27 cellular contexts compared by ENCODE assay signal in the genomic region with DNA sequence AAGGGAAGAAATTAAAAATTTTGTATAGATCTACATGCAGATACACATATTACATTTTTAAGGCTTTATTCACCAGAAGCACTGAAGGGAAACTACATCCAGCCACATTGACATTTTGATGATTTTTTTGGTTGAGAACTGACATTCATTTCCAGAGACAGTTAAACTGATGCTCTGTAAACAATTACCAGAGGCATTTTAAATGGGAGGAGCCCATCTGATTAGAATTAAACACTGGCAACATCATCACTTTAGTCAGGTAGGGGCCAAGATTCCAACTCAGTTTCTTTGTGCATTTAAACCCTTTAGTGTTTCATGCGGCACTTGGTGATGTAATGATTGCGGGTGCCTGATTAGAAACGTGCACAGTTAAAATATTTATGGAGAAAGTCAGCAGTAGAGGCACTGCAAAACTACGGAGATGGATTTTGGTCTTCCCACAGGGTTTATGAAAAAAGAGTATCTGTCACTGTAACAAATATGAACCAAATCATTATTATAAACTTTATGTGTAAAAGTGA. TPM values are rescaled to one million over a fixed set of nuclear protein-coding genes. Genes with fewer than 3 reads are reported as not detected.
A peak's percentile ranks its signal among the peaks of the same experiment; 100 is the strongest.
DNase-seq lines count a peak whose midpoint lies in the region; FAIRE-seq and TF ChIP-seq lines count a peak whose summit lies in the region.
"Had no signal": no experiment of that assay in that cellular context is flagged by ENCODE, and none has a peak within 500 bp of the region (broad histone marks: within the 10 kb centered on the region; RNA-seq: fewer than 3 reads in every experiment).

No MANE protein-coding gene starts in this region.

- no peaks in the 10 kb centered on the region for H4K20me1 ChIP-seq in SK-N-SH (ENCODE audit: insufficient read depth)

- H3K9me2 ChIP-seq in SK-N-SH = peaks cover 5% of the 10 kb centered on the region; the same call in 1 of the 2 replicates

- H3K4me3 ChIP-seq in AG09309 (ENCODE audit: control insufficient read depth, low read depth, low read length) = no peak overlapping the region
- no peak overlapping the region for H3K4me3 ChIP-seq in SK-N-SH (ENCODE audit: low read depth in 2 of 2, low read length in 1 of 2)
- no peak overlapping the region for H3K4me3 ChIP-seq in kidney (ENCODE audit: low read length in 2 of 2)
- H3K4me3 ChIP-seq: ascending aorta, gastroesophageal sphincter, hepatocyte, Peyer's patch, SJSA1, transverse colon had no signal

- no peak for TF ChIP-seq RAD21 in SK-N-SH (IDR thresholded peaks at IDR 0.05; ENCODE audit: low read length)

- WGBS in SK-N-SH (ENCODE audit: low lambda C conversion rate) = 10% methylated on average over 4 of the region's 4 CpGs

- H3K79me2 ChIP-seq in SK-N-SH (ENCODE audit: insufficient read depth) = no peaks in the 10 kb centered on the region
- H3K79me2 ChIP-seq: hepatocyte had no signal

- H3K9me3 ChIP-seq in SK-N-SH = no peaks in the 10 kb centered on the region
- no peaks in the 10 kb centered on the region for H3K9me3 ChIP-seq in kidney (ENCODE audit: control insufficient read depth in 1 of 2, low read length in 2 of 2)
- H3K9me3 ChIP-seq: ascending aorta, gastroesophageal sphincter, Peyer's patch, SJSA1, transverse colon had no signal

- intact Hi-C loops in kidney (cut with DNase I) = no loop called here

- TF ChIP-seq EP300 in SK-N-SH (IDR thresholded peaks at IDR 0.05; ENCODE audit: borderline replicate concordance in 1 of 2, low read depth in 1 of 2, low read length in 1 of 2) = no peak; a peak in 1 of 4 replicates

- no peak for TF ChIP-seq CTCF in AG09309 (IDR thresholded peaks at IDR 0.05; ENCODE audit: control insufficient read depth, insufficient read depth, low read depth, low read length, missing control alignments)
- no peak for TF ChIP-seq CTCF in SK-N-SH (IDR thresholded peaks at IDR 0.05)
- TF ChIP-seq CTCF in kidney (IDR thresholded peaks at IDR 0.05; ENCODE audit: borderline replicate concordance, extremely low read depth, insufficient read depth) = no peak

- CTCF ChIA-PET in SK-N-SH (lab: Yijun Ruan, JAX) = interaction anchor here (1.5 kb wide), 1 partner anchor 37 kb away, joined by 3 read pairs; no protein-coding TSS in a partner anchor

- H3K4me2 ChIP-seq in SK-N-SH = no peak overlapping the region
- H3K4me2 ChIP-seq: hepatocyte had no signal

- H3K36me3 ChIP-seq in SK-N-SH (replicated peaks in 1 of 2; ENCODE audit: control insufficient read depth in 1 of 2, insufficient read depth in 2 of 2, low read length in 1 of 2) (no peaks in the 10 kb centered on the region), kidney (ENCODE audit: control insufficient read depth in 1 of 2, insufficient read depth in 2 of 2, low read length in 2 of 2) (no peaks in the 10 kb centered on the region)
- H3K36me3 ChIP-seq: ascending aorta, gastroesophageal sphincter, Peyer's patch, SJSA1, transverse colon had no signal

- H3F3A ChIP-seq in SK-N-SH (replicated peaks; ENCODE audit: insufficient read depth) = peaks cover 14% of the 10 kb centered on the region

- no peaks in the 10 kb centered on the region for H3K4me1 ChIP-seq in SK-N-SH (ENCODE audit: control insufficient read depth in 1 of 2, insufficient read depth in 2 of 2, low read depth in 1 of 2, low read length in 1 of 2)
- no peaks in the 10 kb centered on the region for H3K4me1 ChIP-seq in kidney (ENCODE audit: control insufficient read depth in 1 of 2, insufficient read depth in 1 of 2, low read depth in 1 of 2, low read length in 2 of 2)
- H3K4me1 ChIP-seq: ascending aorta, gastroesophageal sphincter, Peyer's patch, SJSA1, transverse colon had no signal

- no peaks in the 10 kb centered on the region for H3K27me3 ChIP-seq in SK-N-SH (ENCODE audit: insufficient read depth)
- H3K27me3 ChIP-seq: ascending aorta, gastroesophageal sphincter, hepatocyte, Peyer's patch, SJSA1, transverse colon had no signal

- H3K9ac ChIP-seq in SK-N-SH (no peak overlapping the region), kidney (ENCODE audit: low read length in 2 of 2) (no peak overlapping the region)

- peak; percentile 62 for DNase-seq in AG09309 (ENCODE audit: low read depth)
- peak; percentile 45 for DNase-seq in GM03348 (ENCODE audit: low spot score)
- DNase-seq in SK-N-SH = no peak
- peak; percentile 9 for DNase-seq in fibroblast of the conjunctiva (ENCODE audit: low read depth)
- no peak for DNase-seq in kidney
- no peak for DNase-seq in NCI-H524 (lab: John Stamatoyannopoulos, UW)
- DNase-seq in NCI-H2227 treated with DMSO at 0.1 percent for 48 hours (lab: John Stamatoyannopoulos, UW) = no peak
- DNase-seq: AML-193; CD4-positive, alpha-beta memory T cell; cortex of kidney; effector memory CD8-positive, alpha-beta T cell; erythroblast; H9; mesendoderm; NCI-H1092 treated with DMSO at 0.1 percent for 48 hours; NCI-H187; Peyer's patch; posterior cingulate gyrus; right cardiac atrium; stimulated activated CD4-positive, alpha-beta T cell treated with anti-CD3 and anti-CD28 coated beads, Interleukin-2, amount 100 ng/mL, for 24 hours; transverse colon had no signal

- H3K27ac ChIP-seq in SK-N-SH (ENCODE audit: low read depth in 2 of 2, low read length in 1 of 2) (no peak overlapping the region), kidney (ENCODE audit: low read depth in 2 of 2, low read length in 2 of 2) (no peak overlapping the region)
- H3K27ac ChIP-seq: ascending aorta, gastroesophageal sphincter, hepatocyte, Peyer's patch, SJSA1, transverse colon had no signal

- peak overlapping the region; percentile 60; the same call in 1 of the 2 replicates for H2AFZ ChIP-seq in SK-N-SH (ENCODE audit: low read depth)
- H2AFZ ChIP-seq: hepatocyte had no signal

- no peak for FAIRE-seq in kidney (lab: Jason Lieb, UNC)

- POLR2A ChIA-PET in SK-N-SH (lab: Yijun Ruan, JAX) = no interaction called here

TF ChIP-seq in SK-N-SH, 30 proteins besides CTCF, POLR2A, EP300 and RAD21 (continues in another document):
- TF ChIP-seq NFIC (IDR thresholded peaks at IDR 0.05; ENCODE audit: borderline replicate concordance) (0 out of 2 replicates have a peak, but pooled peaks have one; percentile 6), EZH2phosphoT487 (IDR thresholded peaks at IDR 0.05; ENCODE audit: borderline replicate concordance, low read depth) (no peak), RXRA (IDR thresholded peaks at IDR 0.05; ENCODE audit: borderline replicate concordance, low read depth) (no peak), RFX5 (IDR thresholded peaks at IDR 0.05; ENCODE audit: low read length) (no peak), ELF1 (IDR thresholded peaks at IDR 0.05) (no peak), FOXJ3 (CRISPR knock-in tag; IDR thresholded peaks at IDR 0.05) (no peak), TAF1 (IDR thresholded peaks at IDR 0.05; ENCODE audit: borderline replicate concordance, low read depth, low read length) (no peak), MEF2A (IDR thresholded peaks at IDR 0.05; ENCODE audit: borderline replicate concordance, low read depth) (no peak), TCF12 (IDR thresholded peaks at IDR 0.05) (peak; percentile 51), GABPA (IDR thresholded peaks at IDR 0.05; ENCODE audit: low read depth) (no peak), GATA2 (CRISPR knock-in tag; IDR thresholded peaks at IDR 0.05) (no peak), SMC3 (IDR thresholded peaks at IDR 0.05; ENCODE audit: low read depth, low read length) (no peak)
- TF ChIP-seq, protein P1, sequence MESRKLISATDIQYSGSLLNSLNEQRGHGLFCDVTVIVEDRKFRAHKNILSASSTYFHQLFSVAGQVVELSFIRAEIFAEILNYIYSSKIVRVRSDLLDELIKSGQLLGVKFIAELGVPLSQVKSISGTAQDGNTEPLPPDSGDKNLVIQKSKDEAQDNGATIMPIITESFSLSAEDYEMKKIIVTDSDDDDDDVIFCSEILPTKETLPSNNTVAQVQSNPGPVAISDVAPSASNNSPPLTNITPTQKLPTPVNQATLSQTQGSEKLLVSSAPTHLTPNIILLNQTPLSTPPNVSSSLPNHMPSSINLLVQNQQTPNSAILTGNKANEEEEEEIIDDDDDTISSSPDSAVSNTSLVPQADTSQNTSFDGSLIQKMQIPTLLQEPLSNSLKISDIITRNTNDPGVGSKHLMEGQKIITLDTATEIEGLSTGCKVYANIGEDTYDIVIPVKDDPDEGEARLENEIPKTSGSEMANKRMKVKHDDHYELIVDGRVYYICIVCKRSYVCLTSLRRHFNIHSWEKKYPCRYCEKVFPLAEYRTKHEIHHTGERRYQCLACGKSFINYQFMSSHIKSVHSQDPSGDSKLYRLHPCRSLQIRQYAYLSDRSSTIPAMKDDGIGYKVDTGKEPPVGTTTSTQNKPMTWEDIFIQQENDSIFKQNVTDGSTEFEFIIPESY (IDR thresholded peaks at IDR 0.05; ENCODE audit: borderline replicate concordance, low read depth) = no peak
- TF ChIP-seq, protein P2, sequence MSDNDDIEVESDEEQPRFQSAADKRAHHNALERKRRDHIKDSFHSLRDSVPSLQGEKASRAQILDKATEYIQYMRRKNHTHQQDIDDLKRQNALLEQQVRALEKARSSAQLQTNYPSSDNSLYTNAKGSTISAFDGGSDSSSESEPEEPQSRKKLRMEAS (IDR thresholded peaks at IDR 0.05; ENCODE audit: low read depth) = no peak
- TF ChIP-seq, protein P3, sequence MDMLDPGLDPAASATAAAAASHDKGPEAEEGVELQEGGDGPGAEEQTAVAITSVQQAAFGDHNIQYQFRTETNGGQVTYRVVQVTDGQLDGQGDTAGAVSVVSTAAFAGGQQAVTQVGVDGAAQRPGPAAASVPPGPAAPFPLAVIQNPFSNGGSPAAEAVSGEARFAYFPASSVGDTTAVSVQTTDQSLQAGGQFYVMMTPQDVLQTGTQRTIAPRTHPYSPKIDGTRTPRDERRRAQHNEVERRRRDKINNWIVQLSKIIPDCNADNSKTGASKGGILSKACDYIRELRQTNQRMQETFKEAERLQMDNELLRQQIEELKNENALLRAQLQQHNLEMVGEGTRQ (IDR thresholded peaks at IDR 0.05; ENCODE audit: borderline replicate concordance, low read depth, low read length) = no peak
- TF ChIP-seq, protein P4, sequence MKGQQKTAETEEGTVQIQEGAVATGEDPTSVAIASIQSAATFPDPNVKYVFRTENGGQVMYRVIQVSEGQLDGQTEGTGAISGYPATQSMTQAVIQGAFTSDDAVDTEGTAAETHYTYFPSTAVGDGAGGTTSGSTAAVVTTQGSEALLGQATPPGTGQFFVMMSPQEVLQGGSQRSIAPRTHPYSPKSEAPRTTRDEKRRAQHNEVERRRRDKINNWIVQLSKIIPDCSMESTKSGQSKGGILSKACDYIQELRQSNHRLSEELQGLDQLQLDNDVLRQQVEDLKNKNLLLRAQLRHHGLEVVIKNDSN (IDR thresholded peaks at IDR 0.05; ENCODE audit: borderline replicate concordance, low read depth) = no peak

RNA-seq across cellular contexts. Expression of a gene that starts 16.1 kb away (rescaled TPM):
- polyA plus RNA-seq in SK-N-SH (2012; rRNA removed) (0.15 and 0.28 TPM in 2 replicates), kidney (ENCODE audit: insufficient read depth, low read depth, low replicate concordance) (not detected)
- 0.14 and 0.15 TPM in 2 replicates for polyA plus RNA-seq in SK-N-SH (2012; cell fraction: cytosol; rRNA removed)
- polyA plus RNA-seq in SK-N-SH (2012; cell fraction: nucleus; rRNA removed) = not detected in 2 replicates
- 0.63 TPM for total RNA-seq in kidney
- total RNA-seq: ascending aorta, cardiac septum, H9, myocyte, right cardiac atrium had no signal
- polyA plus RNA-seq: right cardiac atrium had no signal

Comparison
In these comparisons a context has a peak if more than half of its experiments do, and no peak if none do; other contexts are left out.
1. DNase-seq: peak in AG09309 (single experiment), GM03348 (single experiment) and fibroblast of the conjunctiva (single experiment); none in SK-N-SH (single experiment), kidney (single experiment), NCI-H524 (0 of 2) and NCI-H2227 treated with DMSO at 0.1 percent for 48 hours (single experiment).